ENCODE assay signal across 9 cellular contexts in the genomic region with DNA sequence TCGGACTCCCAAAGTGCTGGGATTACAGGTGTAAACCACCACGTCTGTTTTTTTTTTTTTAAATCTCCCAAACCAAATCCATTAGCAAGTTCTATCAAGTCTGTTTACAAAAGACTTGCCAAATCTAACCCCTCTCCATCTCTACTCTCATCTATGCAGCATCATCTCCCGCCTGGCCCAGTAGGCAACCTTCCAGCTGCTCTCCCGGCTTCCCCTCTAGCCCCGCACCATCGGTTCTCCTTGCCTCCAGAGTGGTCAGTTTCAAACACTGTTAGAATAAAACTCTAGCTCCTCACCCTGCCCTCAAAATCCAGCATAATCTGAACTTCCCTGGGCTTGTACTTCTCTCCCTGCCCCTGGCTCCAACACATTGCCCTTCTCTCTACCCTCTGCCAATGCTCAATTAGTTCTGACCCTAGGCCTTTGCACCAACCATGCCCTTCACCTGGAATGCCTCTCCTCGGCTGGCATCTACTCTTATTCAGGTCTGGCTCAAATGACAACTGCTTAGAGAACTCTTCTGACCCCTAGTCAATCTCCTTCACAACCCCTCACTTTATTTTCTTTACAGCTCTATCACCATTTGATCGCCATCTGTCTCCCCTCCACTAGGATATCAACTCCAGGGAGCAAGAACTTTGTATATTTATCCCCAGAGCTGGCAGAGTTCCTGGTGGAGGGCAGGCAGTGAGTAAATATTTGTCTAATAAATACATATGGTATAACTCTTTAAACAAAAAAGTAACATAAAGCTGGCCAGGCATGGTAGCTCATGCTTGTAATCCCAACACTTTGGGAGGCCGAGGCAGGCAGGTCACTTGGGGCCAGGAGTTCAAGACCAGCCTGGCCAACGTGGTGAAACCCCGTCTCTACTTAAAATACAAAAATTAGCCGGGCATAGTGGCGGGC. TPM values are rescaled to one million over a fixed set of nuclear protein-coding genes. Genes with fewer than 3 reads are reported as not detected.
DNase-seq lines count a peak whose midpoint lies in the region; ATAC-seq, FAIRE-seq and TF ChIP-seq lines count a peak whose summit lies in the region.
"Had no signal": no experiment of that assay in that cellular context is flagged by ENCODE, and none has a peak within 500 bp of the region (broad histone marks: within the 10 kb centered on the region; RNA-seq: fewer than 3 reads in every experiment).

No MANE protein-coding gene starts in this region.

- peaks cover 7% of the 10 kb centered on the region; the same call in 1 of the 2 replicates for H3K23me2 ChIP-seq in H1 (ENCODE audit: low read depth, low read length)

- no peak for TF ChIP-seq CTCF in H1 (IDR thresholded peaks at IDR 0.05; ENCODE audit: control extremely low read depth in 1 of 3, insufficient read depth in 1 of 3, low read depth in 1 of 3, low read length in 3 of 3)

- peak overlapping the region; percentile 5 for H3K27ac Mint-ChIP-seq in activated CD4-positive, alpha-beta T cell treated with anti-CD3 and anti-CD28 coated beads for 36 hours
- H3K27ac Mint-ChIP-seq in stimulated activated memory B cell treated with anti-CD40 and anti-IgM and Interleukin-4, amounts not matched to agents 10 μg/mL and 1 μg/mL and 100 μg/mL, for 72 hours: no peak overlapping the region

- no peaks in the 10 kb centered on the region for H3K27me3 Mint-ChIP-seq in activated CD4-positive, alpha-beta T cell treated with anti-CD3 and anti-CD28 coated beads for 36 hours
- no peaks in the 10 kb centered on the region for H3K27me3 Mint-ChIP-seq in stimulated activated memory B cell treated with anti-CD40 and anti-IgM and Interleukin-4, amounts not matched to agents 10 μg/mL and 1 μg/mL and 100 μg/mL, for 72 hours

- no peak overlapping the region for H2BK20ac ChIP-seq in H1 (ENCODE audit: low read length)

- peaks cover 0 to 17% (median 9%) of the 10 kb centered on the region in 4 experiments; a peak in 4 of 8 replicates for H3K36me3 ChIP-seq in H1 (ENCODE audit: control insufficient read depth in 2 of 4, insufficient read depth in 4 of 4, low read length in 3 of 4)

- TF ChIP-seq POLR2A in H1 (IDR thresholded peaks at IDR 0.05; ENCODE audit: control extremely low read depth in 1 of 2, low read depth in 2 of 2, low read length in 2 of 2): no peak

- H3K9ac ChIP-seq in H1 (replicated peaks in 1 of 4; ENCODE audit: extremely low read depth in 1 of 4, low read depth in 3 of 4, low read length in 3 of 4): no peak overlapping the region

- FAIRE-seq in H1 (lab: Jason Lieb, UNC): no peak

- H3K27ac ChIP-seq in H1 (ENCODE audit: low read depth, low read length): no peak overlapping the region

- 0 out of 2 replicates have a peak overlapping the region, but pooled peaks have one; percentile 27 for H2BK12ac ChIP-seq in H1 (ENCODE audit: low read depth, low read length)

- H3K56ac ChIP-seq in H1 (replicated peaks; ENCODE audit: insufficient read length, low read depth, low read length): no peak overlapping the region

- no peak overlapping the region for H3K14ac ChIP-seq in H1 (ENCODE audit: insufficient read length)

- intact Hi-C loops in activated CD4-positive, alpha-beta T cell treated with anti-CD3 and anti-CD28 coated beads for 36 hours (cut with DNase I, micrococcal nuclease): loop anchor here (1.0 kb wide), 1 partner anchor 182 kb away; no protein-coding TSS in a partner anchor

- H3K18ac ChIP-seq in H1 (ENCODE audit: extremely low read depth, low read length): no peak overlapping the region

- H3K4me3 Mint-ChIP-seq in activated CD4-positive, alpha-beta T cell treated with anti-CD3 and anti-CD28 coated beads for 36 hours: no peak overlapping the region
- peak overlapping the region; percentile 1 for H3K4me3 Mint-ChIP-seq in stimulated activated memory B cell treated with anti-CD40 and anti-IgM and Interleukin-4, amounts not matched to agents 10 μg/mL and 1 μg/mL and 100 μg/mL, for 72 hours

- no peak for ATAC-seq in activated CD4-positive, alpha-beta T cell treated with anti-CD3 and anti-CD28 coated beads for 36 hours
- ATAC-seq in stimulated activated memory B cell treated with anti-CD40 and anti-IgM and Interleukin-4, amounts not matched to agents 10 μg/mL and 1 μg/mL and 100 μg/mL, for 72 hours: no peak

- H3K27me3 ChIP-seq in H1 (replicated peaks in 1 of 4; ENCODE audit: control insufficient read depth in 3 of 4, extremely low read depth in 1 of 4, insufficient read depth in 3 of 4, low read length in 3 of 4): no peaks in the 10 kb centered on the region

- H3K4me3 ChIP-seq in H1 (ENCODE audit: extremely low read depth in 1 of 4, insufficient read depth in 2 of 4, low read depth in 3 of 4, low read length in 4 of 4): no peak overlapping the region
- H3K4me3 ChIP-seq: lung had no signal

- CTCF ChIA-PET in activated CD4-positive, alpha-beta T cell treated with anti-CD3 and anti-CD28 coated beads for 36 hours (lab: Charles Lee): interaction anchor here (0.7 to 6.0 kb wide), 10 partner anchors 9 to 645 kb away, joined by 3 to 48 read pairs (median 4); partner anchors contain the start of gene RFC5
- CTCF ChIA-PET in H1 (lab: Charles Lee; ENCODE audit: partially characterized antibody): interaction anchor here (0.6 to 5.8 kb wide), 15 partner anchors 9 to 1729 kb away, joined by 3 to 49 read pairs (median 4); no protein-coding TSS in a partner anchor

- no peaks in the 10 kb centered on the region for H3K9me3 ChIP-seq in H1 (ENCODE audit: insufficient read depth in 2 of 2, low read depth in 1 of 2, low read length in 1 of 2)

- H3K4ac ChIP-seq in H1 (replicated peaks; ENCODE audit: insufficient read length, low read depth, low read length): no peak overlapping the region

- H3K4me1 ChIP-seq in H1 (replicated peaks in 1 of 4; ENCODE audit: control insufficient read depth in 3 of 4, insufficient read depth in 4 of 4, low read length in 3 of 4): peaks cover 0 to 2% (median 0%) of the 10 kb centered on the region in 4 experiments; a peak in 2 of 7 replicates

- no peak for TF ChIP-seq RAD21 in H1 (IDR thresholded peaks at IDR 0.05 in 1 of 2, conservative IDR thresholded peaks at IDR 0.05 in 1 of 2; ENCODE audit: low read depth in 2 of 2, low read length in 2 of 2)

- 89% methylated on average over 13 of the region's 13 CpGs; no CpG with 5 or more reads in 1 of the 2 experiments for WGBS in H1 (ENCODE audit: extremely low coverage in 1 of 2, insufficient coverage in 1 of 2, insufficient read length in 1 of 2, insufficient replicate concordance in 2 of 2, low coverage in 1 of 2, low lambda C conversion rate in 2 of 2, missing lambda C conversion rate in 1 of 2), 2 experiments

- H2BK15ac ChIP-seq in H1 (ENCODE audit: low read length): no peak overlapping the region

- H4K5ac ChIP-seq in H1 (ENCODE audit: insufficient read length, low read depth, low read length): no peak overlapping the region

- H3K79me1 ChIP-seq in H1 (ENCODE audit: low read depth, low read length): peaks cover 12% of the 10 kb centered on the region

- no peak overlapping the region for H2AK5ac ChIP-seq in H1 (ENCODE audit: low read depth, low read length)

- no peak for TF ChIP-seq EP300 in H1 (IDR thresholded peaks at IDR 0.05; ENCODE audit: borderline replicate concordance in 1 of 2, low read depth in 2 of 2, low read length in 2 of 2)

- peaks cover 0 to 54% of the 10 kb centered on the region in 2 experiments; a peak in 2 of 4 replicates for H3K79me2 ChIP-seq in H1 (ENCODE audit: control insufficient read depth in 1 of 2, insufficient read depth in 2 of 2, low read length in 2 of 2)

- no peak overlapping the region for H4K8ac ChIP-seq in H1 (ENCODE audit: extremely low read depth, insufficient read depth, low read length)

- POLR2A ChIA-PET in activated CD4-positive, alpha-beta T cell treated with anti-CD3 and anti-CD28 coated beads for 36 hours (lab: Charles Lee): no interaction called here
- POLR2A ChIA-PET in H1 (lab: Charles Lee; ENCODE audit: partially characterized antibody): interaction anchor here (0.6 to 6.5 kb wide), 7 partner anchors 11 to 56 kb away, joined by 3 to 30 read pairs (median 3); no protein-coding TSS in a partner anchor

- H4K91ac ChIP-seq in H1 (replicated peaks; ENCODE audit: insufficient read length, low read length): no peak overlapping the region

- no peak overlapping the region for H2AFZ ChIP-seq in H1 (ENCODE audit: low read length)

- no peaks in the 10 kb centered on the region for H3K9me3 Mint-ChIP-seq in activated CD4-positive, alpha-beta T cell treated with anti-CD3 and anti-CD28 coated beads for 36 hours (ENCODE audit: low read depth)
- H3K9me3 Mint-ChIP-seq in stimulated activated memory B cell treated with anti-CD40 and anti-IgM and Interleukin-4, amounts not matched to agents 10 μg/mL and 1 μg/mL and 100 μg/mL, for 72 hours: no peaks in the 10 kb centered on the region

- DNase-seq in activated CD4-positive, alpha-beta T cell treated with anti-CD3 and anti-CD28 coated beads for 36 hours: no peak
- DNase-seq in activated CD4-positive, alpha-beta T cell treated with anti-CD3 and anti-CD28 coated beads, Interleukin-2, amount 50 U/mL, for 1 hour: no peak
- peak; percentile 75 for DNase-seq in NCI-H2171 treated with DMSO at 0.1 percent for 48 hours (lab: John Stamatoyannopoulos, UW)
- DNase-seq in H1 (ENCODE audit: low read depth in 1 of 2, low spot score in 2 of 2): no peak
- DNase-seq in AG20443 (ENCODE audit: low spot score): no peak
- no peak for DNase-seq in NOMO-1 treated with DMSO at 0.1 percent for 48 hours (lab: John Stamatoyannopoulos, UW; ENCODE audit: unreplicated experiment)
- DNase-seq in NCI-H82 treated with DMSO at 0.1 percent for 48 hours (lab: John Stamatoyannopoulos, UW; ENCODE audit: unreplicated experiment): no peak

- no peak overlapping the region for H2BK5ac ChIP-seq in H1 (ENCODE audit: low read depth, low read length)

- peaks cover 51% of the 10 kb centered on the region for H3K4me1 Mint-ChIP-seq in activated CD4-positive, alpha-beta T cell treated with anti-CD3 and anti-CD28 coated beads for 36 hours
- peaks cover 22% of the 10 kb centered on the region for H3K4me1 Mint-ChIP-seq in stimulated activated memory B cell treated with anti-CD40 and anti-IgM and Interleukin-4, amounts not matched to agents 10 μg/mL and 1 μg/mL and 100 μg/mL, for 72 hours

- peaks cover 4 to 5% of the 10 kb centered on the region in 2 experiments for H4K20me1 ChIP-seq in H1 (replicated peaks in 1 of 2; ENCODE audit: control insufficient read depth in 1 of 2, insufficient read depth in 2 of 2, low read length in 2 of 2)

- no peak overlapping the region for H3K23ac ChIP-seq in H1 (ENCODE audit: insufficient read length)

- H3K4me2 ChIP-seq in H1 (ENCODE audit: insufficient read depth in 1 of 2, low read depth in 2 of 2, low read length in 2 of 2): no peak overlapping the region

- peaks cover 29% of the 10 kb centered on the region for H3K36me3 Mint-ChIP-seq in activated CD4-positive, alpha-beta T cell treated with anti-CD3 and anti-CD28 coated beads for 36 hours (ENCODE audit: low read depth)
- peaks cover 30% of the 10 kb centered on the region for H3K36me3 Mint-ChIP-seq in stimulated activated memory B cell treated with anti-CD40 and anti-IgM and Interleukin-4, amounts not matched to agents 10 μg/mL and 1 μg/mL and 100 μg/mL, for 72 hours

- H2BK120ac ChIP-seq in H1 (replicated peaks; ENCODE audit: low read depth, low read length): no peak overlapping the region

RNA-seq across cellular contexts. Expression of gene WSB2, which starts 4.9 kb away (rescaled TPM):
- total RNA-seq in activated CD4-positive, alpha-beta T cell treated with anti-CD3 and anti-CD28 coated beads for 36 hours: 10 to 100 TPM; 57.7 to 58.2 TPM
- 58.2 and 70.0 TPM in 2 replicates for total RNA-seq in H1 (2021; fragmentation: NEBNext Ultra II Directional; extraction: Animal tissue kit (Norgen Biotek cat#: 25700))
- 47.1 and 47.5 TPM in 2 replicates for polyA plus RNA-seq in H1 (2011; rRNA removed)
- polyA plus RNA-seq in H1 (2011; cell fraction: cytosol; rRNA removed): 40.3 TPM
- polyA plus RNA-seq in H1 (2011; cell fraction: nucleus; rRNA removed): 50.0 TPM
- 33.0 to 42.1 TPM (median 37.4 TPM) in 4 replicates for polyA plus RNA-seq in H1 (2012, experiment 1 of 2)
- polyA plus RNA-seq in H1 (2012, experiment 2 of 2): 23.0 TPM
- 34.9 TPM for polyA plus RNA-seq in H1 (2013, experiment 1 of 2)
- 37.8 TPM for polyA plus RNA-seq in H1 (2013, experiment 2 of 2)
- 136 and 154 TPM in 2 replicates for polyA minus RNA-seq in H1 (2011; rRNA and poly(A)+ RNA removed)
- polyA minus RNA-seq in H1 (2011; cell fraction: cytosol; rRNA and poly(A)+ RNA removed): 60.5 TPM
- 62.3 TPM for polyA minus RNA-seq in H1 (2011; cell fraction: nucleus; rRNA and poly(A)+ RNA removed)

RNA-seq across cellular contexts. Expression of gene RFC5, which starts 39.6 kb away (rescaled TPM):
- 10 to 100 TPM; 63.0 to 78.9 TPM for total RNA-seq in activated CD4-positive, alpha-beta T cell treated with anti-CD3 and anti-CD28 coated beads for 36 hours
- 34.4 and 35.5 TPM in 2 replicates for total RNA-seq in H1 (2021; fragmentation: NEBNext Ultra II Directional; extraction: Animal tissue kit (Norgen Biotek cat#: 25700))
- polyA plus RNA-seq in H1 (2011; rRNA removed): 40.6 and 40.9 TPM in 2 replicates
- polyA plus RNA-seq in H1 (2011; cell fraction: cytosol; rRNA removed): 40.8 TPM
- polyA plus RNA-seq in H1 (2011; cell fraction: nucleus; rRNA removed): 58.1 TPM
- 38.0 to 43.0 TPM (median 40.0 TPM) in 4 replicates for polyA plus RNA-seq in H1 (2012, experiment 1 of 2)
- 23.9 TPM for polyA plus RNA-seq in H1 (2012, experiment 2 of 2)
- polyA plus RNA-seq in H1 (2013, experiment 1 of 2): 33.4 TPM
- polyA plus RNA-seq in H1 (2013, experiment 2 of 2): 31.8 TPM
- 47.8 and 58.0 TPM in 2 replicates for polyA minus RNA-seq in H1 (2011; rRNA and poly(A)+ RNA removed)
- 25.5 TPM for polyA minus RNA-seq in H1 (2011; cell fraction: cytosol; rRNA and poly(A)+ RNA removed)
- polyA minus RNA-seq in H1 (2011; cell fraction: nucleus; rRNA and poly(A)+ RNA removed): 32.6 TPM

RNA-seq across cellular contexts. Expression of gene VSIG10, which starts 47.7 kb away (rescaled TPM):
- 1 to 10 TPM; 6.5 to 8.2 TPM for total RNA-seq in activated CD4-positive, alpha-beta T cell treated with anti-CD3 and anti-CD28 coated beads for 36 hours
- total RNA-seq in H1 (2021; fragmentation: NEBNext Ultra II Directional; extraction: Animal tissue kit (Norgen Biotek cat#: 25700)): 93.6 and 96.8 TPM in 2 replicates
- polyA plus RNA-seq in H1 (2011; rRNA removed): 34.4 and 42.7 TPM in 2 replicates
- polyA plus RNA-seq in H1 (2011; cell fraction: cytosol; rRNA removed): 36.8 TPM
- 68.9 TPM for polyA plus RNA-seq in H1 (2011; cell fraction: nucleus; rRNA removed)
- 40.2 to 62.7 TPM (median 47.4 TPM) in 4 replicates for polyA plus RNA-seq in H1 (2012, experiment 1 of 2)
- polyA plus RNA-seq in H1 (2012, experiment 2 of 2): 20.4 TPM
- 77.5 TPM for polyA plus RNA-seq in H1 (2013, experiment 1 of 2)
- polyA plus RNA-seq in H1 (2013, experiment 2 of 2): 73.7 TPM
- 158 and 162 TPM in 2 replicates for polyA minus RNA-seq in H1 (2011; rRNA and poly(A)+ RNA removed)
- 44.9 TPM for polyA minus RNA-seq in H1 (2011; cell fraction: cytosol; rRNA and poly(A)+ RNA removed)
- 110 TPM for polyA minus RNA-seq in H1 (2011; cell fraction: nucleus; rRNA and poly(A)+ RNA removed)

Comparison
In these comparisons a context has a peak if more than half of its experiments do, and no peak if none do; other contexts are left out.
1. RNA of gene VSIG10, which starts 47.7 kb away (total RNA-seq): 93.6 to 96.8 TPM in H1; 6.5 to 8.2 TPM in activated CD4-positive, alpha-beta T cell treated with anti-CD3 and anti-CD28 coated beads for 36 hours; every median in the first group is over 10 times any median in the second.